ENCODE assay signal across 16 cellular contexts in the genomic region with DNA sequence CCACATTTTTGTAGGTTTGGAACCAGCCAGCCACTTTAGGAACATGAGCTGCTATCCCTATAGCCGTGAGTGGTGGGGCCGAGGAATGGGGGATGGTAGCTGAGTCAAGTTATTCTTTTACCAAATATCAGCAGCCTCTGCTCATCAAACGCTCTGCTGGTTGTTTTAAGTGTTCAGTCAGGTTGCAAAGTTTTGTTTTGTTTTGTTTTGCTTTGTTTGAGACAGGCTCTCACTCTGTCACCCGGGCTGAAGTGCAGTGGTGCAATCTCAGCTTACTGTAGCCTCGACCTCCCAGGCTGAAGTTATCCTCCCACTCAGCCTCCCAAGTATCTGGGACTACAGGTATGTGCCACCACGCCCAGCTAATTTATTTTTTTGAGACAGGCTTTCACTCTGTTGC. TPM values are rescaled to one million over a fixed set of nuclear protein-coding genes. Genes with fewer than 3 reads are reported as not detected.
DNase-seq lines count a peak whose midpoint lies in the region; ATAC-seq and TF ChIP-seq lines count a peak whose summit lies in the region.
"Had no signal": no experiment of that assay in that cellular context is flagged by ENCODE, and none has a peak within 500 bp of the region (broad histone marks: within the 10 kb centered on the region; RNA-seq: fewer than 3 reads in every experiment).

No MANE protein-coding gene starts in this region.

- no peak for ATAC-seq in upper lobe of right lung
- ATAC-seq: A549; CD8-positive, alpha-beta T cell had no signal

- H3K9me3 Mint-ChIP-seq in H9, result peaks cover 0 to 3% of the 10 kb centered on the region in 2 experiments; a peak in 3 of 5 replicates
- H3K9me3 Mint-ChIP-seq in endodermal cell, result no peaks in the 10 kb centered on the region
- no peaks in the 10 kb centered on the region for H3K9me3 Mint-ChIP-seq in type B pancreatic cell

- H3K56ac ChIP-seq in H9 (ENCODE audit: insufficient read length, low read depth, low read length), result no peak overlapping the region

- no peak for TF ChIP-seq EP300 in sigmoid colon (IDR thresholded peaks at IDR 0.05)

- no peak overlapping the region for H2BK120ac ChIP-seq in H9 (ENCODE audit: low read depth, low read length, poor library complexity, severe bottlenecking)
- H2BK120ac ChIP-seq in mesenchymal stem cell (ENCODE audit: low read depth, low read length), result no peak overlapping the region

- TF ChIP-seq CTCF in H9 (conservative IDR thresholded peaks at IDR 0.05) (no peak), endodermal cell (conservative IDR thresholded peaks at IDR 0.05) (no peak), type B pancreatic cell (conservative IDR thresholded peaks at IDR 0.05) (no peak), upper lobe of right lung (IDR thresholded peaks at IDR 0.05) (no peak), sigmoid colon (IDR thresholded peaks at IDR 0.05) (no peak)

- H3K79me2 ChIP-seq in H9 (ENCODE audit: insufficient read depth, low read length), result peaks cover 5% of the 10 kb centered on the region; the same call in 1 of the 2 replicates

- H3K36me3 Mint-ChIP-seq in H9 (ENCODE audit: insufficient read depth in 1 of 3, low read depth in 3 of 3), result peaks cover 0 to 5% (median 0%) of the 10 kb centered on the region in 3 experiments; a peak in 2 of 7 replicates
- H3K36me3 Mint-ChIP-seq in endodermal cell (ENCODE audit: low read depth), result peaks cover 5% of the 10 kb centered on the region
- peaks cover 17% of the 10 kb centered on the region for H3K36me3 Mint-ChIP-seq in type B pancreatic cell

- WGBS in H9 (ENCODE audit: extremely low coverage, insufficient read length, low lambda C conversion rate), result no CpG with 5 or more reads among the region's 6 CpGs
- WGBS in endodermal cell (ENCODE audit: insufficient coverage in 1 of 2, insufficient read length in 1 of 2), 2 experiments, result 89 to 91% methylated on average over 4 to 6 of the region's 6 CpGs
- WGBS in mesenchymal stem cell, result 81% methylated on average over 6 of the region's 6 CpGs
- WGBS in sigmoid colon, 2 donors, result 84 to 87% methylated on average over 6 of the region's 6 CpGs

- H2BK12ac ChIP-seq in H9 (ENCODE audit: insufficient read length, low read depth, low read length), result no peak overlapping the region
- H2BK12ac ChIP-seq in mesenchymal stem cell (ENCODE audit: low read length in 2 of 2), result no peak overlapping the region

- H4K8ac ChIP-seq in H9 (replicated peaks; ENCODE audit: insufficient read length, low read depth, low read length), result no peak overlapping the region
- no peak overlapping the region for H4K8ac ChIP-seq in mesenchymal stem cell (ENCODE audit: low read length)

- H3K14ac ChIP-seq in H9 (ENCODE audit: insufficient read depth, low read length) (no peak overlapping the region), mesenchymal stem cell (ENCODE audit: low read length in 2 of 2) (no peak overlapping the region)

- H4K20me1 ChIP-seq in H9 (ENCODE audit: control insufficient read depth, insufficient read depth, insufficient read length), result no peaks in the 10 kb centered on the region

- no peak overlapping the region for H3K4me3 ChIP-seq in endodermal cell (ENCODE audit: low read length)
- no peak overlapping the region for H3K4me3 ChIP-seq in mesenchymal stem cell (ENCODE audit: insufficient read depth in 1 of 2, low read depth in 1 of 2, low read length in 2 of 2)
- no peak overlapping the region for H3K4me3 ChIP-seq in upper lobe of right lung
- no peak overlapping the region for H3K4me3 ChIP-seq in sigmoid colon
- H3K4me3 ChIP-seq: A549 had no signal

- H3K27me3 ChIP-seq in H9 (ENCODE audit: insufficient read depth, low read length), result no peaks in the 10 kb centered on the region
- no peaks in the 10 kb centered on the region for H3K27me3 ChIP-seq in endodermal cell (ENCODE audit: control insufficient read depth, insufficient read depth, low read length, poor library complexity, severe bottlenecking)
- no peaks in the 10 kb centered on the region for H3K27me3 ChIP-seq in mesenchymal stem cell (ENCODE audit: control insufficient read depth in 1 of 2, insufficient read depth in 1 of 2, low read length in 2 of 2)
- H3K27me3 ChIP-seq in upper lobe of right lung, result no peaks in the 10 kb centered on the region
- no peaks in the 10 kb centered on the region for H3K27me3 ChIP-seq in sigmoid colon
- H3K27me3 ChIP-seq: BE2C had no signal

- H2BK15ac ChIP-seq in H9 (ENCODE audit: low read depth, low read length), result no peak overlapping the region
- no peak overlapping the region for H2BK15ac ChIP-seq in mesenchymal stem cell (ENCODE audit: low read depth, poor library complexity, severe bottlenecking)

- H3K18ac ChIP-seq in H9 (ENCODE audit: insufficient read length, low read depth, low read length) (no peak overlapping the region), mesenchymal stem cell (ENCODE audit: low read depth in 1 of 2, low read length in 2 of 2) (no peak overlapping the region)

- H3K27ac Mint-ChIP-seq in H9 (peak overlapping the region in 2 of 3 experiments; percentile 30 to 68; a peak in 1 of 7 replicates), endodermal cell (no peak overlapping the region), type B pancreatic cell (no peak overlapping the region)
- H3K27ac Mint-ChIP-seq: CD8-positive, alpha-beta T cell had no signal

- no peak for DNase-seq in H9
- DNase-seq in endodermal cell, result peak; percentile 40
- DNase-seq in mesenchymal stem cell, result no peak
- DNase-seq in type B pancreatic cell (ENCODE audit: extremely low spot score, unreplicated experiment), result peak; percentile 6
- no peak for DNase-seq in DMS153 (lab: John Stamatoyannopoulos, UW)
- DNase-seq in upper lobe of right lung, result no peak
- no peak for DNase-seq in sigmoid colon
- DNase-seq: BE2C; CD8-positive, alpha-beta T cell; COR-L47; DMS53; GF-D8 had no signal

- no peaks in the 10 kb centered on the region for H3K79me1 ChIP-seq in H9 (ENCODE audit: insufficient read depth, low read depth, low read length, poor library complexity, severe bottlenecking)
- H3K79me1 ChIP-seq in mesenchymal stem cell (replicated peaks; ENCODE audit: low read length, poor library complexity, severe bottlenecking), result peaks cover 30% of the 10 kb centered on the region

- H2AK5ac ChIP-seq in H9 (ENCODE audit: insufficient read length, low read length), result no peak overlapping the region
- H2AK5ac ChIP-seq in mesenchymal stem cell (ENCODE audit: low read length, severe bottlenecking), result no peak overlapping the region

- no peak overlapping the region for H2BK20ac ChIP-seq in H9 (ENCODE audit: low read depth, low read length, poor library complexity, severe bottlenecking)

- H3K23ac ChIP-seq in H9 (ENCODE audit: insufficient read length, low read depth, low read length) (no peak overlapping the region), mesenchymal stem cell (ENCODE audit: low read length in 2 of 2) (no peak overlapping the region)

- no peak for TF ChIP-seq POLR2A in sigmoid colon (IDR thresholded peaks at IDR 0.05)

- no peak overlapping the region for H3K27ac ChIP-seq in H9 (ENCODE audit: insufficient read length, low read depth, low read length)
- H3K27ac ChIP-seq in endodermal cell (ENCODE audit: low read depth, low read length), result no peak overlapping the region
- no peak overlapping the region for H3K27ac ChIP-seq in mesenchymal stem cell (ENCODE audit: low read length, poor library complexity, severe bottlenecking)
- no peak overlapping the region for H3K27ac ChIP-seq in upper lobe of right lung
- H3K27ac ChIP-seq in sigmoid colon, result no peak overlapping the region
- H3K27ac ChIP-seq: A549, C4-2B had no signal

- peaks cover 3 to 12% of the 10 kb centered on the region in 2 experiments; a peak in 3 of 4 replicates for H3K4me1 Mint-ChIP-seq in H9
- peaks cover 16% of the 10 kb centered on the region for H3K4me1 Mint-ChIP-seq in endodermal cell
- H3K4me1 Mint-ChIP-seq in type B pancreatic cell (ENCODE audit: unreplicated experiment), result peaks cover 26% of the 10 kb centered on the region

- H3K9me3 ChIP-seq in H9 (ENCODE audit: control insufficient read depth, low read depth, low read length), result no peaks in the 10 kb centered on the region
- no peaks in the 10 kb centered on the region for H3K9me3 ChIP-seq in endodermal cell (ENCODE audit: control insufficient read depth, low read length)
- H3K9me3 ChIP-seq in mesenchymal stem cell (ENCODE audit: control insufficient read depth, low read length), result peaks cover 12% of the 10 kb centered on the region
- no peaks in the 10 kb centered on the region for H3K9me3 ChIP-seq in upper lobe of right lung
- H3K9me3 ChIP-seq in sigmoid colon, result no peaks in the 10 kb centered on the region
- H3K9me3 ChIP-seq: A549, BE2C had no signal

- H3K4me3 Mint-ChIP-seq in H9 (no peak overlapping the region), endodermal cell (no peak overlapping the region), type B pancreatic cell (no peak overlapping the region)
- H3K4me3 Mint-ChIP-seq: CD8-positive, alpha-beta T cell had no signal

- H3K4me2 ChIP-seq in H9 (ENCODE audit: insufficient read depth, insufficient read length, low read length), result no peak overlapping the region
- peak overlapping the region; percentile 16 for H3K4me2 ChIP-seq in mesenchymal stem cell (ENCODE audit: low read length, poor library complexity, severe bottlenecking)
- H3K4me2 ChIP-seq: A549 had no signal

- H4K91ac ChIP-seq in H9 (ENCODE audit: insufficient read length, low read depth, low read length), result no peak overlapping the region
- H4K91ac ChIP-seq in mesenchymal stem cell (ENCODE audit: low read length), result no peak overlapping the region

- no peaks in the 10 kb centered on the region for H3K23me2 ChIP-seq in H9 (ENCODE audit: insufficient read length, low read depth, low read length, poor library complexity, severe bottlenecking)

- H2BK5ac ChIP-seq in H9 (ENCODE audit: insufficient read length, low read length) (no peak overlapping the region), mesenchymal stem cell (ENCODE audit: low read depth, low read length, poor library complexity, severe bottlenecking) (no peak overlapping the region)

- H3K4ac ChIP-seq in H9 (ENCODE audit: low read depth, low read length) (no peak overlapping the region), mesenchymal stem cell (ENCODE audit: low read depth in 1 of 2, low read length in 2 of 2) (no peak overlapping the region)

- no peak overlapping the region for H3T11ph ChIP-seq in H9 (ENCODE audit: low read length)

- intact Hi-C loops in upper lobe of right lung (cut with DNase I) (no loop called here), sigmoid colon (cut with DNase I) (no loop called here)

- H3K4me1 ChIP-seq in H9 (ENCODE audit: insufficient read depth, low read length), result no peaks in the 10 kb centered on the region
- no peaks in the 10 kb centered on the region for H3K4me1 ChIP-seq in endodermal cell (ENCODE audit: control insufficient read depth, insufficient read depth, low read length)
- H3K4me1 ChIP-seq in mesenchymal stem cell (ENCODE audit: control insufficient read depth, insufficient read depth, low read depth, low read length), result peaks cover 9% of the 10 kb centered on the region
- no peaks in the 10 kb centered on the region for H3K4me1 ChIP-seq in upper lobe of right lung
- peaks cover 0 to 5% (median 2%) of the 10 kb centered on the region in 4 donors for H3K4me1 ChIP-seq in sigmoid colon
- H3K4me1 ChIP-seq: A549 had no signal

- H3K9ac ChIP-seq in H9 (ENCODE audit: extremely low read depth, insufficient read length, low read length) (no peak overlapping the region), endodermal cell (ENCODE audit: extremely low read depth, low read length, poor library complexity, severe bottlenecking) (no peak overlapping the region), mesenchymal stem cell (ENCODE audit: low read length) (no peak overlapping the region)

- no peak overlapping the region for H2AFZ ChIP-seq in H9 (ENCODE audit: low read length)
- H2AFZ ChIP-seq in mesenchymal stem cell (ENCODE audit: low read depth, low read length), result no peak overlapping the region

- H3K27me3 Mint-ChIP-seq in H9 (ENCODE audit: low read depth) (no peaks in the 10 kb centered on the region), endodermal cell (ENCODE audit: insufficient read depth) (no peaks in the 10 kb centered on the region), type B pancreatic cell (no peaks in the 10 kb centered on the region)

- H4K5ac ChIP-seq in H9 (ENCODE audit: insufficient read length, low read depth, low read length), result no peak overlapping the region

- H3K36me3 ChIP-seq in endodermal cell (ENCODE audit: control insufficient read depth, insufficient read depth, low read length) (no peaks in the 10 kb centered on the region), mesenchymal stem cell (ENCODE audit: control insufficient read depth in 1 of 2, insufficient read depth in 2 of 2, low read depth in 1 of 2, low read length in 2 of 2) (peaks cover 3 to 9% of the 10 kb centered on the region in 2 experiments), upper lobe of right lung (no peaks in the 10 kb centered on the region), sigmoid colon (peaks cover 0 to 5% (median 0%) of the 10 kb centered on the region in 4 donors)
- H3K36me3 ChIP-seq: BE2C had no signal

RNA-seq across cellular contexts. Expression of gene CABIN1, which starts 14.4 kb away (rescaled TPM):
- 68.0 and 73.7 TPM in 2 replicates for total RNA-seq in H9 (2021)
- total RNA-seq in endodermal cell, result 10 to 100 TPM; 87.0 to 93.3 TPM
- polyA plus RNA-seq in endodermal cell (2013, experiment 1 of 2), result 47.7 TPM
- polyA plus RNA-seq in endodermal cell (2013, experiment 2 of 2), result 50.9 TPM
- 54.3 TPM for polyA plus RNA-seq in mesenchymal stem cell (2013, experiment 1 of 2)
- 52.5 TPM for polyA plus RNA-seq in mesenchymal stem cell (2013, experiment 2 of 2)
- total RNA-seq in type B pancreatic cell (ENCODE audit: low replicate concordance), result 57.1 and 73.9 TPM in 2 replicates
- total RNA-seq in upper lobe of right lung, result 92.0 TPM
- total RNA-seq in sigmoid colon, result 10 to 100 TPM; 21.2 to 77.3 (median 35.6) TPM
- 10 to 100 TPM; 13.8 to 43.5 (median 15.7) TPM for polyA plus RNA-seq in sigmoid colon

RNA-seq across cellular contexts. Expression of gene GSTT4, which starts 20.2 kb away (rescaled TPM):
- total RNA-seq in H9 (2021), result not detected in 2 replicates
- total RNA-seq in endodermal cell, result not detected
- not detected for polyA plus RNA-seq in endodermal cell (2013, experiment 1 of 2)
- not detected for polyA plus RNA-seq in endodermal cell (2013, experiment 2 of 2)
- polyA plus RNA-seq in mesenchymal stem cell (2013, experiment 1 of 2), result not detected
- polyA plus RNA-seq in mesenchymal stem cell (2013, experiment 2 of 2), result not detected
- not detected in 2 replicates for total RNA-seq in type B pancreatic cell (ENCODE audit: low replicate concordance)
- not detected for total RNA-seq in upper lobe of right lung
- not detected for total RNA-seq in sigmoid colon
- polyA plus RNA-seq in sigmoid colon, result not detected
- total RNA-seq: CD8-positive, alpha-beta T cell; HT1080 had no signal
- polyA plus RNA-seq: A549, AG04450 had no signal

RNA-seq across cellular contexts. Expression of gene GSTT2, which starts 45.5 kb away (rescaled TPM):
- total RNA-seq in H9 (2021), result 0.22 and 0.24 TPM in 2 replicates
- total RNA-seq in endodermal cell, result 1 to 10 TPM in 1 of 2 donors, under 1 TPM in 1; 0.51 to 3.7 TPM
- polyA plus RNA-seq in endodermal cell (2013, experiment 1 of 2), result 1.5 TPM
- polyA plus RNA-seq in endodermal cell (2013, experiment 2 of 2), result 1.9 TPM
- 1.4 TPM for polyA plus RNA-seq in mesenchymal stem cell (2013, experiment 1 of 2)
- polyA plus RNA-seq in mesenchymal stem cell (2013, experiment 2 of 2), result 1.3 TPM
- total RNA-seq in type B pancreatic cell (ENCODE audit: low replicate concordance), result 1.3 TPM in 1 of 2 replicates, not detected in the other
- total RNA-seq in upper lobe of right lung, result 1.1 TPM
- total RNA-seq in sigmoid colon, result not detected
- polyA plus RNA-seq in sigmoid colon, result 1 to 10 TPM in 2 of 3 donors, not detected in 1; 1.1 to 1.2 TPM
- total RNA-seq: CD8-positive, alpha-beta T cell had no signal

RNA-seq across cellular contexts. Expression of gene DDT, which starts 51.2 kb away (rescaled TPM):
- total RNA-seq in H9 (2021) (177 and 185 TPM in 2 replicates), endodermal cell (100 to 1,000 TPM; 117 to 164 TPM), type B pancreatic cell (ENCODE audit: low replicate concordance) (104 and 131 TPM in 2 replicates), upper lobe of right lung (88.7 TPM), sigmoid colon (100 to 1,000 TPM in 2 of 4 donors, 10 to 100 TPM in 2; 80.9 to 144 (median 111) TPM)
- 87.2 TPM for polyA plus RNA-seq in endodermal cell (2013, experiment 1 of 2)
- polyA plus RNA-seq in endodermal cell (2013, experiment 2 of 2), result 80.7 TPM
- polyA plus RNA-seq in mesenchymal stem cell (2013, experiment 1 of 2), result 185 TPM
- 184 TPM for polyA plus RNA-seq in mesenchymal stem cell (2013, experiment 2 of 2)
- 100 to 1,000 TPM; 261 to 640 (median 486) TPM for polyA plus RNA-seq in sigmoid colon

RNA-seq across cellular contexts. Expression of gene DDTL, which starts 58.8 kb away (rescaled TPM):
- not detected in 2 replicates for total RNA-seq in H9 (2021)
- total RNA-seq in endodermal cell, result 1 to 10 TPM in 1 of 2 donors, not detected in 1; 1.2 TPM
- polyA plus RNA-seq in endodermal cell (2013, experiment 1 of 2), result 0.61 TPM
- polyA plus RNA-seq in endodermal cell (2013, experiment 2 of 2), result 1.1 TPM
- 1.4 TPM for polyA plus RNA-seq in mesenchymal stem cell (2013, experiment 1 of 2)
- 1.2 TPM for polyA plus RNA-seq in mesenchymal stem cell (2013, experiment 2 of 2)
- total RNA-seq in type B pancreatic cell (ENCODE audit: low replicate concordance), result not detected in 2 replicates
- total RNA-seq in upper lobe of right lung, result 2.5 TPM
- 1 to 10 TPM in 1 of 4 donors, under 1 TPM in 1, not detected in 2; 0.55 to 2.0 TPM for total RNA-seq in sigmoid colon
- 1 to 10 TPM; 1.2 to 7.3 (median 2.8) TPM for polyA plus RNA-seq in sigmoid colon
- total RNA-seq: CD8-positive, alpha-beta T cell had no signal

Comparison
In these comparisons a context has a peak if more than half of its experiments do, and no peak if none do; other contexts are left out.
1. DNase-seq: peak in endodermal cell (single experiment) and type B pancreatic cell (single experiment); none in H9 (single experiment), mesenchymal stem cell (single experiment), DMS153 (single experiment), upper lobe of right lung (single experiment) and sigmoid colon (single experiment).
2. H3K27ac Mint-ChIP-seq: peak in H9 (2 of 3); none in endodermal cell (single experiment) and type B pancreatic cell (single experiment).